In the genomic region with DNA sequence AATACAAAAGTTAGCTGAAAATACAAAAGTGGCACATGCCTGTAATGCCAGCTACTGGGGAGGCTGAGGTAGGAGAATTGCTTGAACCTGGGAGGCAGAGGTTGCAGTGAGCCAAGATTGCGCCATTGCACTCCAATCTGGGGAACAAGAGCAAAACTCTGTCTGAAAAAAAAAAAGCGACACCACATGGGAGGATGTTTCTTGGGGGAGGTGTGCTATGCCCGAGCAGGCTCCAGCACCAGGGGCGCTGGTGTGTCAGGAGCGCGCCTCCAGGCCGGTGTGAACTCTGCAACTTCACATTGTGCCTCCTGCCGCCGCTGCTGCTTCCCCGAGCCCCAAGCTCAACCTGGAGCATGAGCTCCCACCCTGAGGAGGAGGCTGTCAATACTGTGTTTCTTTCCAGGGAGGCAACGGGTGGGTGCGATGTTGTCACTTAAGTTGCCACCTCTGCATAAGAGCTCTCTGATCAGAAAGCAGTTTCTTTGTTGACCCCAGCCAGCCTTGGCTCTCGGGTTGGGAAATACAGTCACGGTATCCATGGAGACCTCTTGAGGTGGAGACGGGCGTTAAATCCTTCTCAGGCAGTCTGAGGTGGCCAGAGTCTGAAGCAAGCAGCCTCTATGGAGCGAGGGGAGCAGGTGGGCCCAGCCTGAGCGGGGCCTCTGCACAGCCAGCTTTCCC, we compare ENCODE assay signal across 11 cellular contexts. TPM values are rescaled to one million over a fixed set of nuclear protein-coding genes. Genes with fewer than 3 reads are reported as not detected.
A peak's percentile ranks its signal among the peaks of the same experiment; 100 is the strongest.
DNase-seq lines count a peak whose midpoint lies in the region; ATAC-seq and TF ChIP-seq lines count a peak whose summit lies in the region.
"Had no signal": no experiment of that assay in that cellular context is flagged by ENCODE, and none has a peak within 500 bp of the region (broad histone marks: within the 10 kb centered on the region; RNA-seq: fewer than 3 reads in every experiment).

No MANE protein-coding gene starts in this region.

- intact Hi-C loops in natural killer cell (cut with micrococcal nuclease) (no loop called here), upper lobe of right lung (cut with DNase I) (no loop called here)

- H3K27ac ChIP-seq in upper lobe of right lung, result peak overlapping the region; percentile 79
- H3K27ac ChIP-seq: parathyroid adenoma had no signal

- no peaks in the 10 kb centered on the region for H3K36me3 Mint-ChIP-seq in natural killer cell
- no peaks in the 10 kb centered on the region for H3K36me3 Mint-ChIP-seq in natural killer cell treated with Interleukin-12 subunit alpha and Interleukin-12 subunit beta and Interleukin-15 and Interleukin-18, amount 100 ng/mL, for 72 hours

- H3K4me1 ChIP-seq in upper lobe of right lung, result peaks cover 42% of the 10 kb centered on the region
- H3K4me1 ChIP-seq: parathyroid adenoma had no signal

- DNase-seq in natural killer cell, result no peak
- no peak for DNase-seq in natural killer cell treated with Interleukin-12 subunit alpha and Interleukin-12 subunit beta and Interleukin-15 and Interleukin-18, amount 100 ng/mL, for 72 hours (ENCODE audit: low spot score)
- DNase-seq in astrocyte of the cerebellum (ENCODE audit: low read depth), result no peak
- DNase-seq in kidney glomerular epithelial cell (lab: John Stamatoyannopoulos, UW), result peak; percentile 11
- DNase-seq in upper lobe of right lung, result peak; percentile 76
- DNase-seq in GM13977 (ENCODE audit: low spot score), result no peak
- no peak for DNase-seq in NK-92 (lab: John Stamatoyannopoulos, UW; ENCODE audit: unreplicated experiment)
- no peak for DNase-seq in activated CD4-positive, CD25-positive, alpha-beta regulatory T cell treated with anti-CD3 and anti-CD28 coated beads, Interleukin-2, amount 50 U/mL, for 72 hours
- DNase-seq: NCI-H2107; stimulated activated naive CD4-positive, alpha-beta T cell treated with Interleukin-2 at 50 U/mL for 16 hours had no signal

- H3K9me3 ChIP-seq in upper lobe of right lung, result no peaks in the 10 kb centered on the region

- in situ Hi-C loops in astrocyte of the cerebellum (cut with HindIII; ENCODE audit: low sequenced_read_pairs) (no loop called here), GM13977 (cut with MboI; ENCODE audit: low pct_unique_long_range_greater_than_20kb, low sequenced_read_pairs, unreplicated experiment) (no loop called here)

- ATAC-seq in natural killer cell (peak in 1 of 3 donors; percentile 49), upper lobe of right lung (peak; percentile 49)
- ATAC-seq in natural killer cell treated with Interleukin-12 subunit alpha and Interleukin-12 subunit beta and Interleukin-15 and Interleukin-18, amount 100 ng/mL, for 72 hours, result no peak

- H3K4me3 ChIP-seq in astrocyte of the cerebellum (ENCODE audit: low read depth, low read length) (no peak overlapping the region), upper lobe of right lung (no peak overlapping the region)

- no peaks in the 10 kb centered on the region for H3K27me3 ChIP-seq in upper lobe of right lung

- H3K4me1 Mint-ChIP-seq in natural killer cell, result peaks cover 0 to 9% of the 10 kb centered on the region in 2 donors
- peaks cover 0 to 8% of the 10 kb centered on the region in 2 donors for H3K4me1 Mint-ChIP-seq in natural killer cell treated with Interleukin-12 subunit alpha and Interleukin-12 subunit beta and Interleukin-15 and Interleukin-18, amount 100 ng/mL, for 72 hours (ENCODE audit: low read depth in 2 of 2)

- H3K27ac Mint-ChIP-seq in natural killer cell, result peak overlapping the region; percentile 29 to 64
- H3K27ac Mint-ChIP-seq in natural killer cell treated with Interleukin-12 subunit alpha and Interleukin-12 subunit beta and Interleukin-15 and Interleukin-18, amount 100 ng/mL, for 72 hours, result peak overlapping the region in 1 of 2 donors; percentile 75

- H3K4me3 Mint-ChIP-seq in natural killer cell, result no peak overlapping the region
- no peak overlapping the region for H3K4me3 Mint-ChIP-seq in natural killer cell treated with Interleukin-12 subunit alpha and Interleukin-12 subunit beta and Interleukin-15 and Interleukin-18, amount 100 ng/mL, for 72 hours

- TF ChIP-seq CTCF in natural killer cell (IDR thresholded peaks at IDR 0.05) (no peak), astrocyte of the cerebellum (IDR thresholded peaks at IDR 0.05; ENCODE audit: low read depth, low read length, missing control alignments) (peak; percentile 51), upper lobe of right lung (IDR thresholded peaks at IDR 0.05) (peak; percentile 52), GM13977 (IDR thresholded peaks at IDR 0.05; ENCODE audit: extremely low read depth, insufficient read depth, missing control alignments) (no peak)

- no peaks in the 10 kb centered on the region for H3K27me3 Mint-ChIP-seq in natural killer cell (ENCODE audit: low read depth in 2 of 2)
- H3K27me3 Mint-ChIP-seq in natural killer cell treated with Interleukin-12 subunit alpha and Interleukin-12 subunit beta and Interleukin-15 and Interleukin-18, amount 100 ng/mL, for 72 hours, result no peaks in the 10 kb centered on the region

- H3K36me3 ChIP-seq in upper lobe of right lung, result peaks cover 27% of the 10 kb centered on the region

- H3K9me3 Mint-ChIP-seq in natural killer cell, result no peaks in the 10 kb centered on the region
- H3K9me3 Mint-ChIP-seq in natural killer cell treated with Interleukin-12 subunit alpha and Interleukin-12 subunit beta and Interleukin-15 and Interleukin-18, amount 100 ng/mL, for 72 hours, result no peaks in the 10 kb centered on the region

RNA-seq across cellular contexts. Expression of gene DEGS2, which starts 18.9 kb away (rescaled TPM):
- total RNA-seq in natural killer cell (1 to 10 TPM in 2 of 3 donors, under 1 TPM in 1; 0.60 to 7.1 (median 4.4) TPM), upper lobe of right lung (1.7 TPM)
- total RNA-seq in natural killer cell treated with Interleukin-12 subunit alpha and Interleukin-12 subunit beta and Interleukin-15 and Interleukin-18, amount 100 ng/mL, for 72 hours, result under 1 TPM in 1 of 2 donors, not detected in 1; 0.33 TPM

Comparison
In these comparisons a context has a peak if more than half of its experiments do, and no peak if none do; other contexts are left out.
1. DNase-seq: peak in kidney glomerular epithelial cell (single experiment) and upper lobe of right lung (single experiment); none in natural killer cell (single experiment), natural killer cell treated with Interleukin-12 subunit alpha and Interleukin-12 subunit beta and Interleukin-15 and Interleukin-18, amount 100 ng/mL, for 72 hours (single experiment), astrocyte of the cerebellum (single experiment), GM13977 (single experiment), NK-92 (single experiment) and activated CD4-positive, CD25-positive, alpha-beta regulatory T cell treated with anti-CD3 and anti-CD28 coated beads, Interleukin-2, amount 50 U/mL, for 72 hours (single experiment).
2. CTCF ChIP-seq: peak in astrocyte of the cerebellum (single experiment) and upper lobe of right lung (single experiment); none in natural killer cell (single experiment) and GM13977 (single experiment).